ENCODE assay signal across 8 cellular contexts in the genomic region with DNA sequence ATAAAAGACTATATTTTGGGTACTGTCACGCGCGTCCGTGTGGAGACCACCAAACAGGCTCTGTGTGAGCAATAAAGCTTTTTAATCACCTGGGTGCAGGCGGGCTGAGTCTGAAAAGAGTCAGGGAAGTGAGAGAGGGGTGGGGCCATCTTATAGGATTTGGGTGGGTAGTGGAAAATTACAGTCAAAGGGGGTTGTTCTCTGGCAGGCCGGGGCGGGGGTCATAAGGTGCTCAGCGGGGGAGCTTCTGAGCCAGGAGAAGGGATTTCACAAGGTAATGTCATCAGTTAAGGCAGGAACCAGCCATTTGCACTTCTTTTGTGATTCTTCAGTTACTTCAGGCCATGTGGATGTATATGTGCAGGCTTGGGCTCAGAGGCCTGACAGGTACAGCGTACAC. TPM values are rescaled to one million over a fixed set of nuclear protein-coding genes. Genes with fewer than 3 reads are reported as not detected.
A peak's percentile ranks its signal among the peaks of the same experiment; 100 is the strongest.
DNase-seq lines count a peak whose midpoint lies in the region; FAIRE-seq and TF ChIP-seq lines count a peak whose summit lies in the region.
"Not testable (repeated sequence)": the region's sequence is repeated elsewhere in the genome, so short reads cannot be mapped to it uniquely, and the experiment has no call there.

No MANE protein-coding gene starts in this region.

- H3K9ac ChIP-seq in BLaER1; astrocyte (ENCODE audit: low read length); iPS-15b (ENCODE audit: low read depth, low read length); smooth muscle cell (ENCODE audit: low read depth): not testable (repeated sequence)
- H3K9ac ChIP-seq in HUES48 (ENCODE audit: low read depth, low read length) (peak overlapping the region; percentile 40; the same call in 1 of the 2 replicates), mucosa of stomach (ENCODE audit: low read length) (peak overlapping the region; percentile 72)

- H4K20me1 ChIP-seq in BLaER1 (peaks cover 32% of the 10 kb centered on the region), PC-9 (ENCODE audit: insufficient read depth) (peaks cover 11% of the 10 kb centered on the region), astrocyte (ENCODE audit: insufficient read depth, low read length) (peaks cover 23% of the 10 kb centered on the region), smooth muscle cell (ENCODE audit: low read depth) (peaks cover 12% of the 10 kb centered on the region)

- not testable (repeated sequence) for H3K27me3 ChIP-seq in BLaER1; HUES48 (ENCODE audit: control insufficient read depth, insufficient read depth, low read length); PC-9 (ENCODE audit: insufficient read depth, low read depth); astrocyte (ENCODE audit: insufficient read depth, low read length); iPS-15b (ENCODE audit: control insufficient read depth, insufficient read depth, low read length); mucosa of stomach (ENCODE audit: control insufficient read depth, insufficient read depth, low read length); smooth muscle cell (ENCODE audit: low read depth)

- TF ChIP-seq CTCF in PC-9 (conservative IDR thresholded peaks at IDR 0.05); astrocyte (IDR thresholded peaks at IDR 0.05; ENCODE audit: insufficient read depth, low read depth, low read length); smooth muscle cell (IDR thresholded peaks at IDR 0.05; ENCODE audit: borderline replicate concordance, insufficient read depth, poor library complexity, severe bottlenecking): not testable (repeated sequence)

- H3K36me3 Mint-ChIP-seq in activated CD4-positive, alpha-beta T cell treated with anti-CD3 and anti-CD28 coated beads, Interleukin-2, amount 10 ng/mL, durations not matched to agents 7 days and 5 days (ENCODE audit: low read depth): peaks cover 23% of the 10 kb centered on the region
- not testable (repeated sequence) for H3K36me3 Mint-ChIP-seq in astrocyte (ENCODE audit: low read depth, unreplicated experiment)

- FAIRE-seq in astrocyte (lab: Jason Lieb, UNC): not testable (repeated sequence)

- H3K36me3 ChIP-seq in BLaER1: peaks cover 11% of the 10 kb centered on the region
- not testable (repeated sequence) for H3K36me3 ChIP-seq in HUES48 (ENCODE audit: control insufficient read depth, insufficient read depth, low read length); PC-9 (ENCODE audit: low read depth); astrocyte (ENCODE audit: insufficient read depth, low read length); iPS-15b (ENCODE audit: control insufficient read depth, insufficient read depth, low read length); mucosa of stomach (ENCODE audit: control insufficient read depth, insufficient read depth, low read length); smooth muscle cell (ENCODE audit: low read depth)

- not testable (repeated sequence) for DNase-seq in PC-9; activated CD4-positive, alpha-beta T cell treated with anti-CD3 and anti-CD28 coated beads, Interleukin-2, amount 10 ng/mL, durations not matched to agents 7 days and 5 days; astrocyte (ENCODE audit: low read depth); smooth muscle cell (lab: John Stamatoyannopoulos, UW; ENCODE audit: unreplicated experiment)

- CTCF ChIA-PET in PC-9 (lab: Charles Lee): interaction anchor here (0.6 kb wide), 1 partner anchor 216 kb away, joined by 6 read pairs; no protein-coding TSS in a partner anchor
- CTCF ChIA-PET in activated CD4-positive, alpha-beta T cell treated with anti-CD3 and anti-CD28 coated beads, Interleukin-2, amount 10 ng/mL, durations not matched to agents 7 days and 5 days (lab: Charles Lee): interaction anchor here (1.5 kb wide), 1 partner anchor 8 kb away, joined by 3 read pairs; no protein-coding TSS in a partner anchor

- H3K4me1 Mint-ChIP-seq in activated CD4-positive, alpha-beta T cell treated with anti-CD3 and anti-CD28 coated beads, Interleukin-2, amount 10 ng/mL, durations not matched to agents 7 days and 5 days: peaks cover 38% of the 10 kb centered on the region
- peaks cover 22% of the 10 kb centered on the region for H3K4me1 Mint-ChIP-seq in astrocyte (ENCODE audit: low read depth, unreplicated experiment)

- H3K4me1 ChIP-seq in BLaER1 (peaks cover 37% of the 10 kb centered on the region), HUES48 (ENCODE audit: control insufficient read depth, insufficient read depth, low read length) (peaks cover 27% of the 10 kb centered on the region), PC-9 (replicated peaks; ENCODE audit: insufficient read depth) (peaks cover 23% of the 10 kb centered on the region), astrocyte (ENCODE audit: insufficient read depth, low read length) (peaks cover 15% of the 10 kb centered on the region), iPS-15b (ENCODE audit: control insufficient read depth, insufficient read depth, low read length) (peaks cover 13% of the 10 kb centered on the region), mucosa of stomach (ENCODE audit: control insufficient read depth, insufficient read depth, low read length) (peaks cover 20% of the 10 kb centered on the region), smooth muscle cell (ENCODE audit: low read depth) (peaks cover 17% of the 10 kb centered on the region)

- 38% methylated on average over 9 of the region's 9 CpGs for WGBS in smooth muscle cell (ENCODE audit: low lambda C conversion rate)

- not testable (repeated sequence) for H3K27ac ChIP-seq in BLaER1; PC-9; astrocyte (ENCODE audit: low read depth, low read length); smooth muscle cell (ENCODE audit: low read depth)
- peak overlapping the region; percentile 92 for H3K27ac ChIP-seq in HUES48 (ENCODE audit: low read depth, low read length)

- not testable (repeated sequence) for H2AFZ ChIP-seq in PC-9; astrocyte (ENCODE audit: low read depth, low read length); smooth muscle cell (ENCODE audit: low read depth)

- peak overlapping the region; percentile 58 for H3K27ac Mint-ChIP-seq in activated CD4-positive, alpha-beta T cell treated with anti-CD3 and anti-CD28 coated beads, Interleukin-2, amount 10 ng/mL, durations not matched to agents 7 days and 5 days
- H3K27ac Mint-ChIP-seq in astrocyte (ENCODE audit: unreplicated experiment): peak overlapping the region; percentile 42

- POLR2A ChIA-PET in PC-9 (lab: Charles Lee; ENCODE audit: unreplicated experiment); activated CD4-positive, alpha-beta T cell treated with anti-CD3 and anti-CD28 coated beads, Interleukin-2, amount 10 ng/mL, durations not matched to agents 7 days and 5 days (lab: Charles Lee): not testable (repeated sequence)

- not testable (repeated sequence) for H3K9me3 ChIP-seq in BLaER1; HUES48 (ENCODE audit: control insufficient read depth, insufficient read depth, low read length); PC-9 (ENCODE audit: insufficient read depth, low read depth); astrocyte (ENCODE audit: insufficient read depth, low read depth, low read length); iPS-15b (ENCODE audit: control insufficient read depth, insufficient read depth, low read length); mucosa of stomach (ENCODE audit: control insufficient read depth, low read length); smooth muscle cell (replicated peaks; ENCODE audit: low read depth)

- peak overlapping the region; percentile 9 for H3K4me3 Mint-ChIP-seq in activated CD4-positive, alpha-beta T cell treated with anti-CD3 and anti-CD28 coated beads, Interleukin-2, amount 10 ng/mL, durations not matched to agents 7 days and 5 days
- peak overlapping the region; percentile 65 for H3K4me3 Mint-ChIP-seq in astrocyte (ENCODE audit: unreplicated experiment)

- not testable (repeated sequence) for H3K9me3 Mint-ChIP-seq in activated CD4-positive, alpha-beta T cell treated with anti-CD3 and anti-CD28 coated beads, Interleukin-2, amount 10 ng/mL, durations not matched to agents 7 days and 5 days; astrocyte (ENCODE audit: unreplicated experiment)

- H3K27me3 Mint-ChIP-seq in activated CD4-positive, alpha-beta T cell treated with anti-CD3 and anti-CD28 coated beads, Interleukin-2, amount 10 ng/mL, durations not matched to agents 7 days and 5 days; astrocyte (ENCODE audit: low read depth, unreplicated experiment): not testable (repeated sequence)

- H3K79me2 ChIP-seq in PC-9 (ENCODE audit: low read depth): peaks cover 35% of the 10 kb centered on the region
- peaks cover 29% of the 10 kb centered on the region for H3K79me2 ChIP-seq in astrocyte (ENCODE audit: insufficient read depth, low read length)
- H3K79me2 ChIP-seq in smooth muscle cell (ENCODE audit: low read depth): peaks cover 28% of the 10 kb centered on the region

- not testable (repeated sequence) for H3K4me3 ChIP-seq in BLaER1; astrocyte (ENCODE audit: insufficient read depth, low read depth, low read length); mucosa of stomach (ENCODE audit: low read length)
- H3K4me3 ChIP-seq in HUES48 (ENCODE audit: low read depth, low read length): peak overlapping the region; percentile 87
- H3K4me3 ChIP-seq in PC-9: peak overlapping the region; percentile 66; the same call in 1 of the 2 replicates
- peak overlapping the region; percentile 87 for H3K4me3 ChIP-seq in iPS-15b (ENCODE audit: low read depth, low read length)
- H3K4me3 ChIP-seq in smooth muscle cell: peak overlapping the region; percentile 100

- BruUV-seq in PC-9 (replicated peaks; lab: Mats Ljungman, UMichigan): not testable (repeated sequence)

- H3K4me2 ChIP-seq in BLaER1 (peak overlapping the region; percentile 78), PC-9 (peak overlapping the region; percentile 98), smooth muscle cell (peak overlapping the region; percentile 86)
- H3K4me2 ChIP-seq in astrocyte (ENCODE audit: low read length): not testable (repeated sequence)

- not testable (repeated sequence) for H3K9me2 ChIP-seq in PC-9 (ENCODE audit: insufficient read depth)

- not testable (repeated sequence) for H3F3A ChIP-seq in PC-9 (ENCODE audit: insufficient read depth, low read depth); smooth muscle cell (ENCODE audit: low read depth)

- intact Hi-C loops in PC-9 (cut with micrococcal nuclease; ENCODE audit: unreplicated experiment): loop anchor here (2.0 to 5.0 kb wide), 3 partner anchors 44 to 238 kb away; a partner anchor contains a TSS

RNA-seq across cellular contexts. Expression of a gene that starts 1.4 kb away (rescaled TPM):
- total RNA-seq in PC-9 (2021): 39.0 and 60.6 TPM in 2 replicates
- total RNA-seq in activated CD4-positive, alpha-beta T cell treated with anti-CD3 and anti-CD28 coated beads, Interleukin-2, amount 10 ng/mL, durations not matched to agents 7 days and 5 days: 10 to 100 TPM; 65.1 to 80.7 TPM
- 36.7 and 37.0 TPM in 2 replicates for total RNA-seq in astrocyte
- total RNA-seq in smooth muscle cell: 53.8 and 65.2 TPM in 2 replicates
- polyA plus RNA-seq in smooth muscle cell: 50.0 and 54.6 TPM in 2 replicates

RNA-seq across cellular contexts. Expression of a gene that starts 57.3 kb away (rescaled TPM):
- total RNA-seq in PC-9 (2021) (58.6 and 71.6 TPM in 2 replicates), astrocyte (36.4 and 37.7 TPM in 2 replicates), smooth muscle cell (58.3 and 59.2 TPM in 2 replicates)
- total RNA-seq in activated CD4-positive, alpha-beta T cell treated with anti-CD3 and anti-CD28 coated beads, Interleukin-2, amount 10 ng/mL, durations not matched to agents 7 days and 5 days: 10 to 100 TPM; 66.3 to 74.2 TPM
- polyA plus RNA-seq in smooth muscle cell: 42.6 and 63.3 TPM in 2 replicates
